Comparison of ENCODE assay signal across 21 cellular contexts in genomic region chr10:98090822-98091221, GRCh38.
"Had no signal": no experiment of that assay in that cellular context is flagged by ENCODE, and none has a peak within 500 bp of the region (broad histone marks: within the 10 kb centered on the region; RNA-seq: fewer than 3 reads in every experiment).

No MANE protein-coding gene starts in this region.

- H3K9me3 ChIP-seq: lower lobe of right lung, mucosa of descending colon, stomach, suprapubic skin, tibial nerve had no signal

- H3K27ac ChIP-seq: epithelial cell of prostate, lower lobe of right lung, parathyroid adenoma, stomach, suprapubic skin, tibial nerve, WERI-Rb-1 had no signal

- H3K27me3 ChIP-seq: tibial nerve had no signal

- H3K4me1 ChIP-seq: lower lobe of right lung, parathyroid adenoma, stomach, suprapubic skin, tibial nerve had no signal

- DNase-seq: activated CD4-positive, alpha-beta T cell treated with anti-CD3 and anti-CD28 coated beads, Interleukin-2, amount 10 ng/mL, durations not matched to agents 7 days and 5 days; activated CD4-positive, CD25-positive, alpha-beta regulatory T cell treated with anti-CD3 and anti-CD28 coated beads, Interleukin-2, amount 50 U/mL, for 72 hours; activated CD8-positive, alpha-beta memory T cell treated with anti-CD3 and anti-CD28 coated beads, Interleukin-2, amount 10 ng/mL, durations not matched to agents 7 days and 5 days; activated CD8-positive, alpha-beta T cell treated with anti-CD3 and anti-CD28 coated beads for 36 hours; activated gamma-delta T cell treated with Interleukin-2 at 50 U/mL for 16 hours; anterior cingulate cortex; immature natural killer cell; lower lobe of right lung; mesendoderm; mucosa of descending colon; nucleus accumbens; right cardiac atrium; stimulated activated CD4-positive, alpha-beta T cell treated with anti-CD3 and anti-CD28 coated beads, Interleukin-2, amount 100 ng/mL, for 24 hours; stomach; WERI-Rb-1 had no signal

- H3K36me3 ChIP-seq: lower lobe of right lung, stomach, suprapubic skin, tibial nerve, WERI-Rb-1 had no signal

- ATAC-seq: activated CD8-positive, alpha-beta memory T cell treated with anti-CD3 and anti-CD28 coated beads, Interleukin-2, amount 10 ng/mL, durations not matched to agents 7 days and 5 days; activated CD8-positive, alpha-beta T cell treated with anti-CD3 and anti-CD28 coated beads for 36 hours; left lobe of liver; lower lobe of right lung; mucosa of descending colon; right cardiac atrium; stimulated activated memory B cell treated with anti-CD40 and anti-IgM and Interleukin-4, amounts not matched to agents 10 μg/mL and 1 μg/mL and 100 μg/mL, for 72 hours had no signal

- H3K4me3 ChIP-seq: lower lobe of right lung, mucosa of descending colon, stomach, suprapubic skin, tibial nerve had no signal
